In the genomic region with DNA sequence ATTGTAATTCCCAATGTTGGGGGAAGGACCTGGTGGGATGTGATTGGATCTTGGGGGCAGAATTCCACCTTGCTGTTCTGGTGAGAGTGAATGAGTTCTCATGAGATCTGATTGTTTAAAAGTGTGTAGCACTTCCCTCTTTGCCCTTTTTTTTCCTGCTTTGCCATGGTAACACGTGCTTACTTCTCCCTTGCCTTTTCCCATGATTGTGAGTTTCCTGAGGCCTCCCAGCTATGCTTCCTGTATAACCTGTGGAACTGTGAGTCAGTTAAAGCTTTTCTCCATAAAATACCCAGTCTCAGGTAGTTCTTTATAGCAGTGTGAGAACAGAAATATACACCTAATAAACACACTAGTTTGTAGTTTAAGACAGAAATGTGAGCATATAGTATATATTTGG, we compare ENCODE assay signal across 13 cellular contexts.
"Had no signal": no experiment of that assay in that cellular context is flagged by ENCODE, and none has a peak within 500 bp of the region (broad histone marks: within the 10 kb centered on the region; RNA-seq: fewer than 3 reads in every experiment).

No MANE protein-coding gene starts in this region.

- DNase-seq: activated CD4-positive, alpha-beta T cell treated with anti-CD3 and anti-CD28 coated beads, Interleukin-2, amount 50 U/mL, for 1 hour; activated CD8-positive, alpha-beta memory T cell treated with anti-CD3 and anti-CD28 coated beads for 24 hours; anterior cingulate cortex; brain microvascular endothelial cell; effector memory CD8-positive, alpha-beta T cell; hippocampal formation; ovary; retina; stimulated activated CD4-positive, alpha-beta T cell treated with anti-CD3 and anti-CD28 coated beads, Interleukin-2, amount 100 ng/mL, for 48 hours; thyroid gland; uterus had no signal

- H3K4me3 ChIP-seq: ovary, thyroid gland, uterus had no signal

- H3K36me3 ChIP-seq: brain microvascular endothelial cell, ovary, thyroid gland, uterus had no signal

- H3K4me1 ChIP-seq: thyroid gland, uterus had no signal

- H3K9me3 ChIP-seq: ovary, thyroid gland, uterus had no signal

- H3K27ac ChIP-seq: brain microvascular endothelial cell, ovary, thyroid gland, uterus had no signal

- H3K27me3 ChIP-seq: brain microvascular endothelial cell, ovary, thyroid gland, uterus had no signal

- ATAC-seq: activated CD4-positive, CD25-positive, alpha-beta regulatory T cell treated with anti-CD3 and anti-CD28 coated beads, Interleukin-2, amount 50 U/mL, for 24 hours; effector memory CD8-positive, alpha-beta T cell; stimulated activated memory B cell treated with anti-CD40 and anti-IgM and Interleukin-4, amounts not matched to agents 10 μg/mL and 1 μg/mL and 100 μg/mL, for 72 hours had no signal
